ENCODE assay signal across 1 cellular context in the genomic region with DNA sequence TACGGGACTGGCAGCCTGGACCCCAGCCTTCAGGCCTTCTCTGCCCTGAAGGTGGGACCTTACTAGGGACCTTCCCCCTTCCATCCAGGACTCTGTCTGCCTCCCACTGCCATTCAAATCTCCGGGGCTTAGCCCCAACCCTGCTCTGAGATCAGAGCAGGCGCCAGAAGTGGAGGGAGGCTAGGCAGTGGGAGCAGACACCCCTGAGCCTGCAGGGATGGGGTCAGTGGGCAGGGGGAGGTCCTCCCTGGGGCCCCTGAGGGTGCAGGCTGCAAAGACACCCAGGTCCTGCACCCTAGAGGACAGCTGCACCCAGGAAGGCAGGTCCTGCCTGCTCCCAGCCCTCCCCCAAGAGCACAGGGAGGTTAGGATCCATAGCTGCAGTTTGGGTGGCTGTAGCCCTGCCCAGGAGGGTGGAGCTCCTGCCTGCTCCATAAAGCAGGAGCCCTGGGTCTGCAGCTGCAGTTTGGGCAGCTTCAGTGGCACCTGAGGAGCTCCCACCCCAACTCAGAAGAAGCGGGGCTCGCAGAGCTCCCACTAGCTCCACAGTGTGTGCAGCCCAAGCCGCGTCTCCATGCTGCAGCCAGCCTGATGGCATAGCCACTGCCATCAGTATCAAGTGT.
TF ChIP-seq lines count a peak whose summit lies in the region.

No MANE protein-coding gene starts in this region.

TF ChIP-seq in GM23338, 12 proteins besides CTCF, POLR2A, EP300 and RAD21 (continued from another document):
- TF ChIP-seq, protein P1, sequence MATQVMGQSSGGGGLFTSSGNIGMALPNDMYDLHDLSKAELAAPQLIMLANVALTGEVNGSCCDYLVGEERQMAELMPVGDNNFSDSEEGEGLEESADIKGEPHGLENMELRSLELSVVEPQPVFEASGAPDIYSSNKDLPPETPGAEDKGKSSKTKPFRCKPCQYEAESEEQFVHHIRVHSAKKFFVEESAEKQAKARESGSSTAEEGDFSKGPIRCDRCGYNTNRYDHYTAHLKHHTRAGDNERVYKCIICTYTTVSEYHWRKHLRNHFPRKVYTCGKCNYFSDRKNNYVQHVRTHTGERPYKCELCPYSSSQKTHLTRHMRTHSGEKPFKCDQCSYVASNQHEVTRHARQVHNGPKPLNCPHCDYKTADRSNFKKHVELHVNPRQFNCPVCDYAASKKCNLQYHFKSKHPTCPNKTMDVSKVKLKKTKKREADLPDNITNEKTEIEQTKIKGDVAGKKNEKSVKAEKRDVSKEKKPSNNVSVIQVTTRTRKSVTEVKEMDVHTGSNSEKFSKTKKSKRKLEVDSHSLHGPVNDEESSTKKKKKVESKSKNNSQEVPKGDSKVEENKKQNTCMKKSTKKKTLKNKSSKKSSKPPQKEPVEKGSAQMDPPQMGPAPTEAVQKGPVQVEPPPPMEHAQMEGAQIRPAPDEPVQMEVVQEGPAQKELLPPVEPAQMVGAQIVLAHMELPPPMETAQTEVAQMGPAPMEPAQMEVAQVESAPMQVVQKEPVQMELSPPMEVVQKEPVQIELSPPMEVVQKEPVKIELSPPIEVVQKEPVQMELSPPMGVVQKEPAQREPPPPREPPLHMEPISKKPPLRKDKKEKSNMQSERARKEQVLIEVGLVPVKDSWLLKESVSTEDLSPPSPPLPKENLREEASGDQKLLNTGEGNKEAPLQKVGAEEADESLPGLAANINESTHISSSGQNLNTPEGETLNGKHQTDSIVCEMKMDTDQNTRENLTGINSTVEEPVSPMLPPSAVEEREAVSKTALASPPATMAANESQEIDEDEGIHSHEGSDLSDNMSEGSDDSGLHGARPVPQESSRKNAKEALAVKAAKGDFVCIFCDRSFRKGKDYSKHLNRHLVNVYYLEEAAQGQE (IDR thresholded peaks at IDR 0.05; ENCODE audit: unreplicated experiment), result no peak
- no peak for TF ChIP-seq EZH2phosphoT487 (IDR thresholded peaks at IDR 0.05; ENCODE audit: unreplicated experiment)
- TF ChIP-seq JUNB (IDR thresholded peaks at IDR 0.05; ENCODE audit: unreplicated experiment), result no peak
- TF ChIP-seq EZH2 (IDR thresholded peaks at IDR 0.05; ENCODE audit: low read depth, unreplicated experiment), result no peak
- TF ChIP-seq STAT1 (IDR thresholded peaks at IDR 0.05; ENCODE audit: unreplicated experiment), result no peak
- TF ChIP-seq ZNF331 (CRISPR knock-in tag; IDR thresholded peaks at IDR 0.05; ENCODE audit: low read depth), result no peak
- no peak for TF ChIP-seq POLR2AphosphoS5 (IDR thresholded peaks at IDR 0.05; ENCODE audit: low read depth)
- no peak for TF ChIP-seq NANOG (IDR thresholded peaks at IDR 0.05; ENCODE audit: borderline replicate concordance)
- TF ChIP-seq, protein P2, sequence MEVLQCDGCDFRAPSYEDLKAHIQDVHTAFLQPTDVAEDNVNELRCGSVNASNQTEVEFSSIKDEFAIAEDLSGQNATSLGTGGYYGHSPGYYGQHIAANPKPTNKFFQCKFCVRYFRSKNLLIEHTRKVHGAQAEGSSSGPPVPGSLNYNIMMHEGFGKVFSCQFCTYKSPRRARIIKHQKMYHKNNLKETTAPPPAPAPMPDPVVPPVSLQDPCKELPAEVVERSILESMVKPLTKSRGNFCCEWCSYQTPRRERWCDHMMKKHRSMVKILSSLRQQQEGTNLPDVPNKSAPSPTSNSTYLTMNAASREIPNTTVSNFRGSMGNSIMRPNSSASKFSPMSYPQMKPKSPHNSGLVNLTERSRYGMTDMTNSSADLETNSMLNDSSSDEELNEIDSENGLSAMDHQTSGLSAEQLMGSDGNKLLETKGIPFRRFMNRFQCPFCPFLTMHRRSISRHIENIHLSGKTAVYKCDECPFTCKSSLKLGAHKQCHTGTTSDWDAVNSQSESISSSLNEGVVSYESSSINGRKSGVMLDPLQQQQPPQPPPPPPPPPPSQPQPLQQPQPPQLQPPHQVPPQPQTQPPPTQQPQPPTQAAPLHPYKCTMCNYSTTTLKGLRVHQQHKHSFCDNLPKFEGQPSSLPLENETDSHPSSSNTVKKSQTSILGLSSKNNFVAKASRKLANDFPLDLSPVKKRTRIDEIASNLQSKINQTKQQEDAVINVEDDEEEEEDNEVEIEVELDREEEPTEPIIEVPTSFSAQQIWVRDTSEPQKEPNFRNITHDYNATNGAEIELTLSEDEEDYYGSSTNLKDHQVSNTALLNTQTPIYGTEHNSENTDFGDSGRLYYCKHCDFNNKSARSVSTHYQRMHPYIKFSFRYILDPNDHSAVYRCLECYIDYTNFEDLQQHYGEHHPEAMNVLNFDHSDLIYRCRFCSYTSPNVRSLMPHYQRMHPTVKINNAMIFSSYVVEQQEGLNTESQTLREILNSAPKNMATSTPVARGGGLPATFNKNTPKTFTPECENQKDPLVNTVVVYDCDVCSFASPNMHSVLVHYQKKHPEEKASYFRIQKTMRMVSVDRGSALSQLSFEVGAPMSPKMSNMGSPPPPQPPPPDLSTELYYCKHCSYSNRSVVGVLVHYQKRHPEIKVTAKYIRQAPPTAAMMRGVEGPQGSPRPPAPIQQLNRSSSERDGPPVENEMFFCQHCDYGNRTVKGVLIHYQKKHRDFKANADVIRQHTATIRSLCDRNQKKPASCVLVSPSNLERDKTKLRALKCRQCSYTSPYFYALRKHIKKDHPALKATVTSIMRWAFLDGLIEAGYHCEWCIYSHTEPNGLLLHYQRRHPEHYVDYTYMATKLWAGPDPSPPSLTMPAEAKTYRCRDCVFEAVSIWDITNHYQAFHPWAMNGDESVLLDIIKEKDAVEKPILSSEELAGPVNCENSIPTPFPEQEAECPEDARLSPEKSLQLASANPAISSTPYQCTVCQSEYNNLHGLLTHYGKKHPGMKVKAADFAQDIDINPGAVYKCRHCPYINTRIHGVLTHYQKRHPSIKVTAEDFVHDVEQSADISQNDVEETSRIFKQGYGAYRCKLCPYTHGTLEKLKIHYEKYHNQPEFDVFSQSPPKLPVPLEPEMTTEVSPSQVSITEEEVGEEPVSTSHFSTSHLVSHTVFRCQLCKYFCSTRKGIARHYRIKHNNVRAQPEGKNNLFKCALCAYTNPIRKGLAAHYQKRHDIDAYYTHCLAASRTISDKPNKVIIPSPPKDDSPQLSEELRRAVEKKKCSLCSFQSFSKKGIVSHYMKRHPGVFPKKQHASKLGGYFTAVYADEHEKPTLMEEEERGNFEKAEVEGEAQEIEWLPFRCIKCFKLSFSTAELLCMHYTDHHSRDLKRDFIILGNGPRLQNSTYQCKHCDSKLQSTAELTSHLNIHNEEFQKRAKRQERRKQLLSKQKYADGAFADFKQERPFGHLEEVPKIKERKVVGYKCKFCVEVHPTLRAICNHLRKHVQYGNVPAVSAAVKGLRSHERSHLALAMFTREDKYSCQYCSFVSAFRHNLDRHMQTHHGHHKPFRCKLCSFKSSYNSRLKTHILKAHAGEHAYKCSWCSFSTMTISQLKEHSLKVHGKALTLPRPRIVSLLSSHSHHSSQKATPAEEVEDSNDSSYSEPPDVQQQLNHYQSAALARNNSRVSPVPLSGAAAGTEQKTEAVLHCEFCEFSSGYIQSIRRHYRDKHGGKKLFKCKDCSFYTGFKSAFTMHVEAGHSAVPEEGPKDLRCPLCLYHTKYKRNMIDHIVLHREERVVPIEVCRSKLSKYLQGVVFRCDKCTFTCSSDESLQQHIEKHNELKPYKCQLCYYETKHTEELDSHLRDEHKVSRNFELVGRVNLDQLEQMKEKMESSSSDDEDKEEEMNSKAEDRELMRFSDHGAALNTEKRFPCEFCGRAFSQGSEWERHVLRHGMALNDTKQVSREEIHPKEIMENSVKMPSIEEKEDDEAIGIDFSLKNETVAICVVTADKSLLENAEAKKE (CRISPR knock-in tag; IDR thresholded peaks at IDR 0.05), result no peak
- TF ChIP-seq, protein P3, sequence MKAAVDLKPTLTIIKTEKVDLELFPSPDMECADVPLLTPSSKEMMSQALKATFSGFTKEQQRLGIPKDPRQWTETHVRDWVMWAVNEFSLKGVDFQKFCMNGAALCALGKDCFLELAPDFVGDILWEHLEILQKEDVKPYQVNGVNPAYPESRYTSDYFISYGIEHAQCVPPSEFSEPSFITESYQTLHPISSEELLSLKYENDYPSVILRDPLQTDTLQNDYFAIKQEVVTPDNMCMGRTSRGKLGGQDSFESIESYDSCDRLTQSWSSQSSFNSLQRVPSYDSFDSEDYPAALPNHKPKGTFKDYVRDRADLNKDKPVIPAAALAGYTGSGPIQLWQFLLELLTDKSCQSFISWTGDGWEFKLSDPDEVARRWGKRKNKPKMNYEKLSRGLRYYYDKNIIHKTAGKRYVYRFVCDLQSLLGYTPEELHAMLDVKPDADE (IDR thresholded peaks at IDR 0.05), result no peak
